ENCODE assay signal across 11 cellular contexts in genomic region chrX:150868625-150869024, GRCh38.
"Had no signal": no experiment of that assay in that cellular context is flagged by ENCODE, and none has a peak within 500 bp of the region (broad histone marks: within the 10 kb centered on the region; RNA-seq: fewer than 3 reads in every experiment).

No MANE protein-coding gene starts in this region.

- H3K9me3 Mint-ChIP-seq: activated CD4-positive, alpha-beta memory T cell treated with anti-CD3 and anti-CD28 coated beads for 36 hours had no signal

- ATAC-seq: activated T-cell treated with anti-CD3 and anti-CD28 coated beads, Interleukin-2, amount 50 U/mL, for 72 hours; pancreas had no signal

- DNase-seq: activated CD4-positive, alpha-beta memory T cell treated with anti-CD3 and anti-CD28 coated beads for 36 hours; activated naive CD4-positive, alpha-beta T cell; activated T-cell treated with anti-CD3 and anti-CD28 coated beads, Interleukin-2, amount 50 U/mL, for 72 hours; effector CD4-positive, alpha-beta T cell; hippocampal formation; pancreas; stimulated activated CD4-positive, alpha-beta T cell treated with anti-CD3 and anti-CD28 coated beads, Interleukin-4, amount 100 ng/mL, for 1 hour; tibial artery; uterus had no signal

- H3K4me3 Mint-ChIP-seq: activated CD4-positive, alpha-beta memory T cell treated with anti-CD3 and anti-CD28 coated beads for 36 hours; activated T-cell treated with anti-CD3 and anti-CD28 coated beads, Interleukin-2, amount 50 U/mL, for 72 hours had no signal

- H3K36me3 ChIP-seq: ascending aorta, pancreas, uterus had no signal

- H3K27me3 ChIP-seq: ascending aorta, pancreas, tibial artery, uterus had no signal

- FAIRE-seq: pancreas had no signal

- H3K9me3 ChIP-seq: ascending aorta, pancreas, tibial artery, uterus had no signal

- H3K27me3 Mint-ChIP-seq: activated CD4-positive, alpha-beta memory T cell treated with anti-CD3 and anti-CD28 coated beads for 36 hours had no signal

- H3K4me1 ChIP-seq: ascending aorta, pancreas, uterus had no signal

- H3K27ac Mint-ChIP-seq: activated CD4-positive, alpha-beta memory T cell treated with anti-CD3 and anti-CD28 coated beads for 36 hours; activated T-cell treated with anti-CD3 and anti-CD28 coated beads, Interleukin-2, amount 50 U/mL, for 72 hours had no signal

- H3K4me3 ChIP-seq: ascending aorta, coronary artery, pancreas, tibial artery, uterus had no signal

- H3K27ac ChIP-seq: ascending aorta, coronary artery, pancreas, tibial artery had no signal
